Comparison of ENCODE assay signal across 11 cellular contexts in the genomic region with DNA sequence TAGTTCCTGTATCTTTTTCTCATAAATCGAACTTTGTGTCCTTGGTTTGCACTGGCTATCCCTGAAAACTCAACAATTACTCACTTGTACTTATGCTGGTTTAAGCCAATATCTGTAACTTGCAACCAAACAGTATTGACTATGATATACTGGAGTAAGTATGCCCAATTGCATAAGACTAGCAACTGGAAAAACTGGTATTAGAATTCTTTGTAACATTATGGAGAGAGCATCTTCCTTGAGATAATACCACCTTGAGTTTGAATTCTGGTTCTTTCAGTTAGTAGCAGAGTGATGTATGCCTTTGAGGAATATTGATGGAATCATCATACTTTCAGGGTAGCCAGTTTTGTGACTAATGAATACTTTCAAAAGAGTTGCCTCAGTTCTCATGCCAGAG. TPM values are rescaled to one million over a fixed set of nuclear protein-coding genes. Genes with fewer than 3 reads are reported as not detected.
"Had no signal": no experiment of that assay in that cellular context is flagged by ENCODE, and none has a peak within 500 bp of the region (broad histone marks: within the 10 kb centered on the region; RNA-seq: fewer than 3 reads in every experiment).

No MANE protein-coding gene starts in this region.

- FAIRE-seq: HepG2 had no signal

- H3K4me3 ChIP-seq: GM23248, HAP-1 had no signal

- H3K4me1 ChIP-seq: HAP-1 had no signal

- H3K36me3 ChIP-seq: HAP-1 had no signal

- DNase-seq: GM23248, GOT3, H7, HFFc6, KBM-7 had no signal

- ATAC-seq: HCT116, HepG2 had no signal

- H3K27ac ChIP-seq: GM23248, HL-60, KMS-11 had no signal

RNA-seq across cellular contexts. Expression of gene BMP3, which starts 28.1 kb away (rescaled TPM):
- total RNA-seq: H4, HepG2 had no signal
- polyA plus RNA-seq: GM23248, HepG2 had no signal
